In the genomic region with DNA sequence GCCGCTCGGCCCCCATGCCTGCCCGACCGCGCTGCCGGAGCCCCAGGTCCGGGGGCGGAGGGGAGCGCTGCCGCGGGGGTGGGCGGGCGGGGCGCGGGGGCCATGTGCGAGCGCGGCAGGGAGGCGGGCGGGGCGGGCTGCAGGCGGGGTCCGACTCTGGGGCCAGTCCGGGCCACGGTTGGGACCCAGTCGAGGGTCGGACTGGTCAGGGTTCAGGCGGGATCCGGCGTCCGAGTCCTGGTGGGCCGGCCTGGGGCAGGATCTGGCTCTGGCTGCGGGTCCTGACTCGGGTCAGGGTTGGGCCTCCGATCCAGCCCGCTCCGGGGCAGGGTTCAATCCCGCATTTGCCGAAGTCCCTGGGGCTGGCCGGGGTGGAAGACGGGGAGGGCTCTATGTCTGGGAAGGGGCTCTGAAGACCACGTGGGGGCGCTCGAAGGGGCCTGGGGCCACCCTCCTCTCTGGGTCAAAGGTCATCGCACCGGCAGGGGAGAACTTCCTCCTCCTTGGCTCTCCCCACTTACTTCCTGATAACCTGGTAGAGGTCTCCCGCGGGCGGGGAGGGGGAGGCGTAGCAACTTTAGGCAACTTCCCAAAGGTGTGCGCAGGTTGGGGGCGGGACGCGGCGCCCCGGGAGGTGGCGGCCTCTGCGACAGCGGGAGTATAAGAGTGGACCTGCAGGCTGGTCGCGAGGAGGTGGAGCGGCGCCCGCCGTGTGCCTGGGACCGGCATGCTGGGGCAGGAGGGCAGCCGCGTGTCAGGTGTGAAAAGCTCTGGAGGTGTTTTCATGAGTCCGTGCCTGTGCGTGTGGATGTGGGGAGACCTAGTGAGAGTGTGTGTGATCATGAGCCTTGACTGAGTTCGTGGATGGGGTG, we compare ENCODE assay signal across 8 cellular contexts. TPM values are rescaled to one million over a fixed set of nuclear protein-coding genes. Genes with fewer than 3 reads are reported as not detected.
DNase-seq lines count a peak whose midpoint lies in the region; ATAC-seq and TF ChIP-seq lines count a peak whose summit lies in the region.

No MANE protein-coding gene starts in this region.

- peak in 11 of 14 donors; percentile 42 to 77 (median 64) for DNase-seq in C1 segment of cervical spinal cord (lab: John Stamatoyannopoulos, UW)
- DNase-seq in SK-MEL-5 (ENCODE audit: low read depth, low spot score), result peak; percentile 49
- peak; percentile 85 for DNase-seq in activated naive CD4-positive, alpha-beta T cell treated with anti-CD3 and anti-CD28 coated beads, Interleukin-2, amount 10 ng/mL, durations not matched to agents 7 days and 5 days
- DNase-seq in heart left ventricle, result peak; percentile 76 to 86 (median 80)
- peak; percentile 71 to 82 for DNase-seq in psoas muscle
- DNase-seq in aorta, result peak; percentile 78 to 89

- intact Hi-C loops in heart left ventricle (cut with DNase I) (loop anchor here in 5 of 10 donors (1.0 to 10.0 kb wide), 7 partner anchors 35 to 331 kb away; a partner anchor contains a TSS), psoas muscle (cut with DNase I) (no loop called here), aorta (cut with DNase I) (no loop called here)

- TF ChIP-seq POLR2A in heart left ventricle (IDR thresholded peaks at IDR 0.05), result no peak

- H3K4me1 Mint-ChIP-seq in activated naive CD4-positive, alpha-beta T cell treated with anti-CD3 and anti-CD28 coated beads, Interleukin-2, amount 10 ng/mL, durations not matched to agents 7 days and 5 days, result peaks cover 41% of the 10 kb centered on the region

- peaks cover 15% of the 10 kb centered on the region for H3K27me3 Mint-ChIP-seq in activated naive CD4-positive, alpha-beta T cell treated with anti-CD3 and anti-CD28 coated beads, Interleukin-2, amount 10 ng/mL, durations not matched to agents 7 days and 5 days

- no peaks in the 10 kb centered on the region for H3K9me3 Mint-ChIP-seq in activated naive CD4-positive, alpha-beta T cell treated with anti-CD3 and anti-CD28 coated beads, Interleukin-2, amount 10 ng/mL, durations not matched to agents 7 days and 5 days

- peak overlapping the region; percentile 57; the same call in 1 of the 2 replicates for H3K27ac ChIP-seq in HUES6 (ENCODE audit: low read depth, low read length)
- peak overlapping the region; percentile 89 to 98 (median 96) for H3K27ac ChIP-seq in heart left ventricle
- peak overlapping the region; percentile 90 for H3K27ac ChIP-seq in psoas muscle
- H3K27ac ChIP-seq in aorta (ENCODE audit: low read depth in 1 of 2, low read length in 2 of 2), result peak overlapping the region in 1 of 2 donors; percentile 3

- peak overlapping the region; percentile 89 for H3K4me3 Mint-ChIP-seq in activated naive CD4-positive, alpha-beta T cell treated with anti-CD3 and anti-CD28 coated beads, Interleukin-2, amount 10 ng/mL, durations not matched to agents 7 days and 5 days

- TF ChIP-seq CTCF in heart left ventricle (IDR thresholded peaks at IDR 0.05), result peak in 10 of 12 donors; percentile 9 to 54 (median 39)
- TF ChIP-seq CTCF in psoas muscle (IDR thresholded peaks at IDR 0.05), result peak; percentile 19

- H3K36me3 Mint-ChIP-seq in activated naive CD4-positive, alpha-beta T cell treated with anti-CD3 and anti-CD28 coated beads, Interleukin-2, amount 10 ng/mL, durations not matched to agents 7 days and 5 days, result peaks cover 12% of the 10 kb centered on the region

- H3K4me1 ChIP-seq in HUES6 (ENCODE audit: control insufficient read depth, insufficient read depth, low read length), result peaks cover 13% of the 10 kb centered on the region
- H3K4me1 ChIP-seq in heart left ventricle, result peaks cover 0 to 33% (median 21%) of the 10 kb centered on the region in 12 donors
- H3K4me1 ChIP-seq in psoas muscle, result peaks cover 18% of the 10 kb centered on the region
- no peaks in the 10 kb centered on the region for H3K4me1 ChIP-seq in aorta (ENCODE audit: control insufficient read depth in 1 of 2, insufficient read depth in 2 of 2, low read length in 2 of 2)

- in situ Hi-C loops in SK-MEL-5 (cut with HindIII; ENCODE audit: low pct_unique_long_range_greater_than_20kb, low sequenced_read_pairs), result no loop called here

- ATAC-seq in GM19372 (IDR thresholded peaks at IDR 0.05; ENCODE audit: low read depth, unreplicated experiment) (peak; percentile 10), heart left ventricle (peak in 3 of 4 donors; percentile 12 to 27 (median 20)), psoas muscle (peak; percentile 7 to 42 (median 30)), aorta (ENCODE audit: low FRiP score) (peak; percentile 5)

- CTCF ChIA-PET in activated naive CD4-positive, alpha-beta T cell treated with anti-CD3 and anti-CD28 coated beads, Interleukin-2, amount 10 ng/mL, durations not matched to agents 7 days and 5 days (lab: Charles Lee), result interaction anchor here (0.9 to 6.2 kb wide), 5 partner anchors 12 to 101 kb away, joined by 3 to 131 read pairs (median 22); a partner anchor contains a TSS

- no peaks in the 10 kb centered on the region for H3K9me3 ChIP-seq in HUES6 (ENCODE audit: control insufficient read depth, insufficient read depth, low read depth, low read length)
- no peaks in the 10 kb centered on the region for H3K9me3 ChIP-seq in heart left ventricle
- no peaks in the 10 kb centered on the region for H3K9me3 ChIP-seq in psoas muscle
- no peaks in the 10 kb centered on the region for H3K9me3 ChIP-seq in aorta (ENCODE audit: control insufficient read depth, low read length)

- peaks cover 8% of the 10 kb centered on the region for H3K27me3 ChIP-seq in HUES6 (ENCODE audit: control insufficient read depth, insufficient read depth, low read length)
- peaks cover 0 to 4% (median 0%) of the 10 kb centered on the region in 9 donors for H3K27me3 ChIP-seq in heart left ventricle
- peaks cover 0 to 9% (median 0%) of the 10 kb centered on the region in 3 donors for H3K27me3 ChIP-seq in psoas muscle (ENCODE audit: insufficient read depth in 3 of 3, low read length in 2 of 3)
- no peaks in the 10 kb centered on the region for H3K27me3 ChIP-seq in aorta (ENCODE audit: control insufficient read depth in 1 of 2, insufficient read depth in 2 of 2, low read length in 1 of 2)

- WGBS in heart left ventricle, 4 donors, result 1 to 2% (median 2%) methylated on average over 44 to 71 of the region's 71 CpGs
- 1% methylated on average over 47 to 71 of the region's 71 CpGs for WGBS in psoas muscle, 3 donors
- WGBS in aorta, 2 donors, result 1% methylated on average over 41 to 71 of the region's 71 CpGs

- H3K9ac ChIP-seq in HUES6 (ENCODE audit: low read length), result peak overlapping the region; percentile 82

- peak overlapping the region; percentile 95 for H3K27ac Mint-ChIP-seq in activated naive CD4-positive, alpha-beta T cell treated with anti-CD3 and anti-CD28 coated beads, Interleukin-2, amount 10 ng/mL, durations not matched to agents 7 days and 5 days

- H3K4me3 ChIP-seq in HUES6 (ENCODE audit: low read depth, low read length), result peak overlapping the region; percentile 97
- peak overlapping the region; percentile 62 to 93 (median 80) for H3K4me3 ChIP-seq in heart left ventricle
- peak overlapping the region; percentile 87 for H3K4me3 ChIP-seq in psoas muscle
- peak overlapping the region; percentile 65 to 91 for H3K4me3 ChIP-seq in aorta (ENCODE audit: low read length in 2 of 2)

- H3K36me3 ChIP-seq in HUES6 (ENCODE audit: control insufficient read depth, insufficient read depth, low read length) (peaks cover 6% of the 10 kb centered on the region; the same call in 1 of the 2 replicates), heart left ventricle (peaks cover 0 to 17% (median 7%) of the 10 kb centered on the region in 9 donors), psoas muscle (ENCODE audit: insufficient read depth in 1 of 2, low read depth in 1 of 2) (peaks cover 5 to 8% of the 10 kb centered on the region in 2 donors), aorta (ENCODE audit: control insufficient read depth in 1 of 2, insufficient read depth in 2 of 2, low read length in 1 of 2) (no peaks in the 10 kb centered on the region)

RNA-seq across cellular contexts. Expression of a gene that starts 0.6 kb away (rescaled TPM):
- 48.4 and 56.1 TPM in 2 replicates for total RNA-seq in SK-MEL-5 (2014; rRNA removed; shearing (Covaris generic))
- 57.7 and 62.8 TPM in 2 replicates for polyA plus RNA-seq in SK-MEL-5 (2015; cell fraction: cytosol; rRNA removed)
- polyA plus RNA-seq in SK-MEL-5 (2015; cell fraction: nucleus; rRNA removed), result 31.2 and 38.8 TPM in 2 replicates
- total RNA-seq in heart left ventricle, result 100 to 1,000 TPM in 8 of 9 donors, 10 to 100 TPM in 1; 94.0 to 291 (median 145) TPM
- polyA plus RNA-seq in heart left ventricle, result 100 to 1,000 TPM; 217 to 260 TPM
- 100 to 1,000 TPM; 104 to 261 (median 146) TPM for total RNA-seq in psoas muscle
- polyA plus RNA-seq in psoas muscle, result 100 to 1,000 TPM; 274 to 362 (median 316) TPM
- 10 to 100 TPM; 25.9 to 27.6 TPM for total RNA-seq in aorta
- 10 to 100 TPM; 32.3 to 54.7 TPM for polyA plus RNA-seq in aorta

RNA-seq across cellular contexts. Expression of a gene that starts 5.8 kb away (rescaled TPM):
- 0.45 TPM in 1 of 2 replicates, not detected in the other for total RNA-seq in SK-MEL-5 (2014; rRNA removed; shearing (Covaris generic))
- 0.33 TPM in 1 of 2 replicates, not detected in the other for polyA plus RNA-seq in SK-MEL-5 (2015; cell fraction: cytosol; rRNA removed)
- not detected in 2 replicates for polyA plus RNA-seq in SK-MEL-5 (2015; cell fraction: nucleus; rRNA removed)
- total RNA-seq in heart left ventricle, result not detected
- not detected for polyA plus RNA-seq in heart left ventricle
- not detected for total RNA-seq in psoas muscle
- under 1 TPM in 1 of 3 donors, not detected in 2; 0.05 TPM for polyA plus RNA-seq in psoas muscle
- total RNA-seq in aorta, result not detected
- not detected for polyA plus RNA-seq in aorta

RNA-seq across cellular contexts. Expression of a gene that starts 11.4 kb away (rescaled TPM):
- 113 and 127 TPM in 2 replicates for total RNA-seq in SK-MEL-5 (2014; rRNA removed; shearing (Covaris generic))
- 79.2 and 106 TPM in 2 replicates for polyA plus RNA-seq in SK-MEL-5 (2015; cell fraction: cytosol; rRNA removed)
- polyA plus RNA-seq in SK-MEL-5 (2015; cell fraction: nucleus; rRNA removed), result 18.8 and 25.1 TPM in 2 replicates
- 100 to 1,000 TPM in 4 of 9 donors, 10 to 100 TPM in 5; 80.0 to 169 (median 95.6) TPM for total RNA-seq in heart left ventricle
- 100 to 1,000 TPM; 172 to 186 TPM for polyA plus RNA-seq in heart left ventricle
- 100 to 1,000 TPM in 1 of 4 donors, 10 to 100 TPM in 3; 78.1 to 135 (median 88.0) TPM for total RNA-seq in psoas muscle
- polyA plus RNA-seq in psoas muscle, result 100 to 1,000 TPM; 125 to 311 (median 190) TPM
- total RNA-seq in aorta, result 100 to 1,000 TPM; 139 TPM
- polyA plus RNA-seq in aorta, result 100 to 1,000 TPM; 207 to 270 TPM

RNA-seq across cellular contexts. Expression of a gene that starts 12.0 kb away (rescaled TPM):
- 206 and 215 TPM in 2 replicates for total RNA-seq in SK-MEL-5 (2014; rRNA removed; shearing (Covaris generic))
- polyA plus RNA-seq in SK-MEL-5 (2015; cell fraction: cytosol; rRNA removed), result 291 and 364 TPM in 2 replicates
- 37.3 and 41.7 TPM in 2 replicates for polyA plus RNA-seq in SK-MEL-5 (2015; cell fraction: nucleus; rRNA removed)
- total RNA-seq in heart left ventricle (100 to 1,000 TPM; 220 to 561 (median 290) TPM), psoas muscle (100 to 1,000 TPM; 122 to 178 (median 156) TPM), aorta (10 to 100 TPM; 69.9 to 95.7 TPM)
- polyA plus RNA-seq in heart left ventricle (100 to 1,000 TPM; 385 to 882 TPM), psoas muscle (100 to 1,000 TPM; 304 to 323 (median 321) TPM), aorta (100 to 1,000 TPM; 188 to 316 TPM)

RNA-seq across cellular contexts. Expression of a gene that starts 14.8 kb away (rescaled TPM):
- not detected in 2 replicates for total RNA-seq in SK-MEL-5 (2014; rRNA removed; shearing (Covaris generic))
- polyA plus RNA-seq in SK-MEL-5 (2015; cell fraction: cytosol; rRNA removed), result not detected in 2 replicates
- polyA plus RNA-seq in SK-MEL-5 (2015; cell fraction: nucleus; rRNA removed), result not detected in 2 replicates
- not detected for total RNA-seq in heart left ventricle
- not detected for polyA plus RNA-seq in heart left ventricle
- total RNA-seq in psoas muscle, result not detected
- not detected for polyA plus RNA-seq in psoas muscle
- not detected for total RNA-seq in aorta
- not detected for polyA plus RNA-seq in aorta
